ENCODE assay signal across 19 cellular contexts in the genomic region with DNA sequence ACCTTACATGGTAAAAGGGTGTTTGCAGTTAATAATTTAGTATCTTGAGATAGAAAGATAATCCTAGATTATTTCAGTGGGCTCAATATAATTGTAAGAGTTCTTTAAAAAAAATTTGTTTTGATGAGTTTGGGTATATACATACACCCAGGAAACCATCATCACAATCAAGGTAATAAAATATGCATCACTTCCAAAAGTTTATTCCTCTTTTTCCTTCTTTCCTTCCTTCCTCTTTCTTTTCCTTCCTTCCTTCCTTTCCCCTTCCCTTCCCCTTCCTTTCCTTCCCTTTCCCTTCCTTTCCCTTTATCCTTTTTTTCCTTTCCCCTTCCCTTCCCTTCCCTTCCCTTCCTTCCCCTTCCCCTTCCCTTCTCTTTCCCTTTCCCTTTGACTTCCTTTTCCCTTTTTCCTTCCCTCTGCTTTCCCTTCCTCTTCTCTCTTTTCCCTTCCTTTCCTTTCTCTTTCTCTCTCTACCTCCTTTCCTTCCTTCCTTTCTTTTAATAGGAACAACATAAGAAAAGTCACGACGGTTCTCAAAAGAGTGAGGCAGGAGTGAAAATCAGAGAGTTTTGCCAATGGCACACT.
DNase-seq lines count a peak whose midpoint lies in the region; ATAC-seq, FAIRE-seq and TF ChIP-seq lines count a peak whose summit lies in the region.
"Had no signal": no experiment of that assay in that cellular context is flagged by ENCODE, and none has a peak within 500 bp of the region (broad histone marks: within the 10 kb centered on the region; RNA-seq: fewer than 3 reads in every experiment).

No MANE protein-coding gene starts in this region.

- in situ Hi-C loops in HepG2 (cut with HindIII; ENCODE audit: extremely low pct_ligation_motif_present, low pct_unique_long_range_greater_than_20kb) = no loop called here
- in situ Hi-C loops in K562 (cut with MboI) = no loop called here

- ATAC-seq in HepG2 (no peak), right lobe of liver (no peak), K562 (no peak), GM18861 (IDR thresholded peaks at IDR 0.05; ENCODE audit: unreplicated experiment) (no peak)
- ATAC-seq: A549; CD8-positive, alpha-beta T cell had no signal

- no peak for FAIRE-seq in HepG2 (lab: Jason Lieb, UNC)
- no peak for FAIRE-seq in K562 (lab: Jason Lieb, UNC)
- FAIRE-seq: A549, D721Med, G401.6, GM12891 had no signal

- H3K4me2 ChIP-seq in HepG2 (ENCODE audit: low read depth, low read length) (no peak overlapping the region), K562 (ENCODE audit: insufficient read depth, low read length) (no peak overlapping the region)
- H3K4me2 ChIP-seq: A549; BLaER1 treated with 17β-estradiol and CSF1 and Interleukin-3, amounts not matched to agents 10 nM and 100 nM had no signal

- no peak for TF ChIP-seq EP300 in HepG2 (IDR thresholded peaks at IDR 0.05; ENCODE audit: low read depth in 2 of 2, low read length in 2 of 2)
- no peak for TF ChIP-seq EP300 in HepG2 (CRISPR knock-in tag; IDR thresholded peaks at IDR 0.05; ENCODE audit: borderline replicate concordance)
- no peak for TF ChIP-seq EP300 in K562 (IDR thresholded peaks at IDR 0.05; ENCODE audit: low read length)

- H3K9me3 ChIP-seq in HepG2 (ENCODE audit: low read length) (peaks cover 43% of the 10 kb centered on the region), right lobe of liver (no peaks in the 10 kb centered on the region), K562 (replicated peaks; ENCODE audit: control insufficient read depth, insufficient read depth, low read depth, low read length) (no peaks in the 10 kb centered on the region)
- H3K9me3 ChIP-seq: A549, Caco-2 had no signal

- no peak overlapping the region for H3K4me3 ChIP-seq in HepG2 (replicated peaks in 1 of 3; ENCODE audit: insufficient read depth in 1 of 3, low read depth in 2 of 3, low read length in 3 of 3)
- H3K4me3 ChIP-seq in right lobe of liver = no peak overlapping the region
- no peak overlapping the region for H3K4me3 ChIP-seq in K562
- H3K4me3 ChIP-seq: A549; BLaER1 treated with 17β-estradiol and CSF1 and Interleukin-3, amounts not matched to agents 10 nM and 100 nM had no signal

- H4K20me1 ChIP-seq in HepG2 (ENCODE audit: insufficient read depth, low read length) (no peaks in the 10 kb centered on the region), K562 (replicated peaks; ENCODE audit: control insufficient read depth, insufficient read depth, low read length) (no peaks in the 10 kb centered on the region)
- H4K20me1 ChIP-seq: BLaER1 treated with 17β-estradiol and CSF1 and Interleukin-3, amounts not matched to agents 10 nM and 100 nM had no signal

- intact Hi-C loops in HepG2 (cut with micrococcal nuclease; ENCODE audit: unreplicated experiment) (no loop called here), right lobe of liver (cut with DNase I) (no loop called here), K562 (cut with micrococcal nuclease) (no loop called here)

- TF ChIP-seq POLR2A in HepG2 (IDR thresholded peaks at IDR 0.05; ENCODE audit: insufficient read depth in 1 of 2, low read depth in 2 of 2, low read length in 2 of 2) = no peak
- no peak for TF ChIP-seq POLR2A in right lobe of liver (IDR thresholded peaks at IDR 0.05)
- TF ChIP-seq POLR2A in K562 (conservative IDR thresholded peaks at IDR 0.05) = no peak

- DNase-seq in HepG2 (ENCODE audit: low spot score) (no peak), right lobe of liver (no peak), K562 (ENCODE audit: extremely low read depth in 1 of 4, low spot score in 3 of 4) (no peak), mesenteric fat pad (ENCODE audit: low spot score) (no peak)
- DNase-seq: AML-193; Caco-2; Calu3; CD4-positive, alpha-beta T cell; CD8-positive, alpha-beta T cell; DMS79 treated with DMSO at 0.1 percent for 48 hours; GF-D8 had no signal

- H3K36me3 ChIP-seq in HepG2 (replicated peaks in 1 of 2; ENCODE audit: control insufficient read depth in 1 of 2, insufficient read depth in 2 of 2, low read length in 2 of 2) = no peaks in the 10 kb centered on the region
- H3K36me3 ChIP-seq in right lobe of liver = no peaks in the 10 kb centered on the region
- no peaks in the 10 kb centered on the region for H3K36me3 ChIP-seq in K562 (ENCODE audit: control insufficient read depth, insufficient read depth, low read length)
- H3K36me3 ChIP-seq: BLaER1 treated with 17β-estradiol and CSF1 and Interleukin-3, amounts not matched to agents 10 nM and 100 nM had no signal

- no TSS peak for BruUV-seq in HepG2 (replicated peaks; lab: Mats Ljungman, UMichigan)
- BruUV-seq in K562 (replicated peaks; lab: Mats Ljungman, UMichigan) = no TSS peak

- no peak for TF ChIP-seq CTCF in HepG2 (CRISPR knock-in tag; IDR thresholded peaks at IDR 0.05)
- no peak for TF ChIP-seq CTCF in right lobe of liver (IDR thresholded peaks at IDR 0.05)
- TF ChIP-seq CTCF in K562 (IDR thresholded peaks at IDR 0.05 in 2 of 3, conservative IDR thresholded peaks at IDR 0.05 in 1 of 3; ENCODE audit: insufficient read depth in 2 of 3, low read depth in 1 of 3, low read length in 3 of 3) = no peak

- WGBS in HepG2 (ENCODE audit: low lambda C conversion rate) = 1% methylated on average over 2 of the region's 2 CpGs
- WGBS in right lobe of liver (ENCODE audit: insufficient coverage, low coverage, low lambda C conversion rate, missing lambda C conversion rate) = 61% methylated on average over 2 of the region's 2 CpGs
- WGBS in K562 (ENCODE audit: insufficient coverage, low coverage, missing lambda C conversion rate) = 0% methylated on average over 2 of the region's 2 CpGs

- POLR2A ChIA-PET in HepG2 (lab: Yijun Ruan, JAX) (no interaction called here), K562 (lab: Yijun Ruan, JAX) (no interaction called here)

- no peaks in the 10 kb centered on the region for H3K9me1 ChIP-seq in K562 (ENCODE audit: control insufficient read depth, insufficient read depth, low read length)

- H3K79me2 ChIP-seq in HepG2 (ENCODE audit: insufficient read depth, low read length) = no peaks in the 10 kb centered on the region
- H3K79me2 ChIP-seq in K562 (ENCODE audit: control insufficient read depth, insufficient read depth, low read length) = no peaks in the 10 kb centered on the region

- H3K4me1 ChIP-seq in HepG2 (ENCODE audit: insufficient read depth, low read length) (no peaks in the 10 kb centered on the region), right lobe of liver (no peaks in the 10 kb centered on the region), K562 (replicated peaks in 1 of 2; ENCODE audit: control insufficient read depth in 2 of 2, insufficient read depth in 2 of 2, low read length in 2 of 2) (no peaks in the 10 kb centered on the region)
- H3K4me1 ChIP-seq: A549; BLaER1 treated with 17β-estradiol and CSF1 and Interleukin-3, amounts not matched to agents 10 nM and 100 nM; Caco-2 had no signal

- H3K27me3 ChIP-seq in HepG2 (ENCODE audit: control insufficient read depth in 1 of 2, insufficient read depth in 2 of 2, low read length in 2 of 2) = no peaks in the 10 kb centered on the region
- no peaks in the 10 kb centered on the region for H3K27me3 ChIP-seq in right lobe of liver
- H3K27me3 ChIP-seq in K562 (ENCODE audit: control insufficient read depth in 2 of 2, insufficient read depth in 2 of 2, low read length in 2 of 2) = no peaks in the 10 kb centered on the region
- H3K27me3 ChIP-seq: BLaER1 treated with 17β-estradiol and CSF1 and Interleukin-3, amounts not matched to agents 10 nM and 100 nM had no signal

- H3K9ac ChIP-seq in HepG2 (ENCODE audit: insufficient read depth, low read depth, low read length) = no peak overlapping the region
- no peak overlapping the region for H3K9ac ChIP-seq in K562 (ENCODE audit: insufficient read depth in 1 of 2, low read depth in 2 of 2, low read length in 2 of 2)
- H3K9ac ChIP-seq: BLaER1 treated with 17β-estradiol and CSF1 and Interleukin-3, amounts not matched to agents 10 nM and 100 nM had no signal

- H2AFZ ChIP-seq in HepG2 (ENCODE audit: low read length) (no peak overlapping the region), K562 (ENCODE audit: low read depth, low read length) (no peak overlapping the region)

- H3K27ac ChIP-seq in HepG2 (ENCODE audit: extremely low read length, insufficient read depth, low read length) = no peak overlapping the region
- H3K27ac ChIP-seq in right lobe of liver = no peak overlapping the region
- H3K27ac ChIP-seq in K562 (ENCODE audit: extremely low read depth, low read depth, low read length) = no peak overlapping the region
- H3K27ac ChIP-seq: 22Rv1; A549; BLaER1 treated with 17β-estradiol and CSF1 and Interleukin-3, amounts not matched to agents 10 nM and 100 nM; C4-2B had no signal

- no peak for TF ChIP-seq RAD21 in HepG2 (CRISPR knock-in tag; IDR thresholded peaks at IDR 0.05)
- no peak for TF ChIP-seq RAD21 in K562 (CRISPR knock-in tag; conservative IDR thresholded peaks at IDR 0.05 in 1 of 2, IDR thresholded peaks at IDR 0.05 in 1 of 2)

- CTCF ChIA-PET in HepG2 (lab: Yijun Ruan, JAX; ENCODE audit: low intra/inter-chr PET ratio, low total read pairs) = no interaction called here
- CTCF ChIA-PET in K562 (lab: Yijun Ruan, JAX; ENCODE audit: low intra/inter-chr PET ratio) = no interaction called here

TF ChIP-seq in K562, 482 proteins besides CTCF, POLR2A, EP300 and RAD21:
- TF ChIP-seq ZNF133 (CRISPR knock-in tag; IDR thresholded peaks at IDR 0.05) (no peak), CEBPB (tag; IDR thresholded peaks at IDR 0.05) (no peak), MCM3 (IDR thresholded peaks at IDR 0.05) (no peak), PCBP2 (IDR thresholded peaks at IDR 0.05; ENCODE audit: low read depth, low read length, poor library complexity, severe bottlenecking) (peak; percentile 65), SMAD2 (IDR thresholded peaks at IDR 0.05; ENCODE audit: low read depth, low read length) (no peak), THRAP3 (IDR thresholded peaks at IDR 0.05; ENCODE audit: borderline replicate concordance) (no peak), ZNF780A (CRISPR knock-in tag; IDR thresholded peaks at IDR 0.05) (no peak), ZNF347 (CRISPR knock-in tag; IDR thresholded peaks at IDR 0.05; ENCODE audit: low read depth) (no peak), HNRNPK (IDR thresholded peaks at IDR 0.05; ENCODE audit: low read depth, low read length, poor library complexity, severe bottlenecking) (peak; percentile 21)
TF ChIP-seq in K562: peak in this region for 2.
